In genomic region chr17:61303334-61304096, GRCh38 we compare ENCODE assay signal across 2 cellular contexts.
TF ChIP-seq lines count a peak whose summit lies in the region.

No MANE protein-coding gene starts in this region.

TF ChIP-seq in SK-N-SH, 30 proteins besides CTCF, POLR2A, EP300 and RAD21 (continued from another document):
- TF ChIP-seq, protein P1, sequence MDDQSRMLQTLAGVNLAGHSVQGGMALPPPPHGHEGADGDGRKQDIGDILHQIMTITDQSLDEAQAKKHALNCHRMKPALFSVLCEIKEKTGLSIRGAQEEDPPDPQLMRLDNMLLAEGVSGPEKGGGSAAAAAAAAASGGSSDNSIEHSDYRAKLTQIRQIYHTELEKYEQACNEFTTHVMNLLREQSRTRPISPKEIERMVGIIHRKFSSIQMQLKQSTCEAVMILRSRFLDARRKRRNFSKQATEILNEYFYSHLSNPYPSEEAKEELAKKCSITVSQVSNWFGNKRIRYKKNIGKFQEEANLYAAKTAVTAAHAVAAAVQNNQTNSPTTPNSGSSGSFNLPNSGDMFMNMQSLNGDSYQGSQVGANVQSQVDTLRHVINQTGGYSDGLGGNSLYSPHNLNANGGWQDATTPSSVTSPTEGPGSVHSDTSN (IDR thresholded peaks at IDR 0.05), result peak; percentile 49
TF ChIP-seq in SK-N-SH: peak in this region for 1.

TF ChIP-seq in SK-N-SH treated with all-trans-retinoic acid at 6 μM for 48 hours, 23 proteins besides CTCF, POLR2A, EP300 and RAD21 (continued from another document):
- no peak for TF ChIP-seq RARB (CRISPR knock-in tag; IDR thresholded peaks at IDR 0.05)
- TF ChIP-seq, protein P2, sequence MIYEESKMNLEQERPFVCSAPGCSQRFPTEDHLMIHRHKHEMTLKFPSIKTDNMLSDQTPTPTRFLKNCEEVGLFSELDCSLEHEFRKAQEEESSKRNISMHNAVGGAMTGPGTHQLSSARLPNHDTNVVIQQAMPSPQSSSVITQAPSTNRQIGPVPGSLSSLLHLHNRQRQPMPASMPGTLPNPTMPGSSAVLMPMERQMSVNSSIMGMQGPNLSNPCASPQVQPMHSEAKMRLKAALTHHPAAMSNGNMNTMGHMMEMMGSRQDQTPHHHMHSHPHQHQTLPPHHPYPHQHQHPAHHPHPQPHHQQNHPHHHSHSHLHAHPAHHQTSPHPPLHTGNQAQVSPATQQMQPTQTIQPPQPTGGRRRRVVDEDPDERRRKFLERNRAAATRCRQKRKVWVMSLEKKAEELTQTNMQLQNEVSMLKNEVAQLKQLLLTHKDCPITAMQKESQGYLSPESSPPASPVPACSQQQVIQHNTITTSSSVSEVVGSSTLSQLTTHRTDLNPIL (CRISPR knock-in tag; IDR thresholded peaks at IDR 0.05; ENCODE audit: low read depth), result no peak
